In genomic region chr14:91316761-91317160, GRCh38 we compare ENCODE assay signal across 18 cellular contexts.
A peak's percentile ranks its signal among the peaks of the same experiment; 100 is the strongest.
DNase-seq lines count a peak whose midpoint lies in the region; TF ChIP-seq lines count a peak whose summit lies in the region.
"Had no signal": no experiment of that assay in that cellular context is flagged by ENCODE, and none has a peak within 500 bp of the region (broad histone marks: within the 10 kb centered on the region; RNA-seq: fewer than 3 reads in every experiment).

No MANE protein-coding gene starts in this region.

- H3K14ac ChIP-seq in neuronal stem cell (ENCODE audit: low read length) = no peak overlapping the region

- no peak overlapping the region for H4K91ac ChIP-seq in neuronal stem cell (ENCODE audit: low read depth, low read length, poor library complexity)

- H3K9me2 ChIP-seq in hepatocyte (replicated peaks; ENCODE audit: insufficient read depth) = no peaks in the 10 kb centered on the region

- H3K18ac ChIP-seq in neuronal stem cell (ENCODE audit: low read length) = peak overlapping the region; percentile 64

- peak overlapping the region; percentile 96 for H3K27ac Mint-ChIP-seq in T-helper 1 cell treated with Interleukin-12 subunit alpha and Interleukin-12 subunit beta and Interleukin-4 antibody, amounts not matched to agents 30 μg/mL and 1 μg/mL, for 36 hours
- H3K27ac Mint-ChIP-seq in activated naive CD8-positive, alpha-beta T cell treated with anti-CD3 and anti-CD28 coated beads for 36 hours = peak overlapping the region; percentile 95

- peaks cover 13% of the 10 kb centered on the region for H3K79me1 ChIP-seq in neuronal stem cell (ENCODE audit: low read depth, low read length)

- DNase-seq in T-helper 1 cell (no peak), neuronal stem cell (ENCODE audit: low spot score) (no peak), putamen (ENCODE audit: low spot score) (no peak), NCI-H1930 (lab: John Stamatoyannopoulos, UW) (no peak), hepatocyte (ENCODE audit: low spot score) (no peak)
- DNase-seq in activated naive CD8-positive, alpha-beta T cell treated with anti-CD3 and anti-CD28 coated beads for 36 hours = no peak
- DNase-seq: activated effector memory CD4-positive, alpha-beta T cell treated with Interleukin-2 at 50 U/mL for 16 hours; DMS 273 treated with DMSO at 0.1 percent for 48 hours; hippocampal formation; IMR-90; NCI-H1417; occipital lobe; SIG-M5; trophoblast cell had no signal

- no peaks in the 10 kb centered on the region for H4K20me1 ChIP-seq in hepatocyte (ENCODE audit: insufficient read depth, poor library complexity, severe bottlenecking)

- no CpG with 5 or more reads among the region's 2 CpGs for WGBS in neuronal stem cell (ENCODE audit: extremely low coverage in 2 of 2, insufficient read length in 2 of 2, insufficient replicate concordance in 1 of 2), 2 donors
- WGBS in hepatocyte (ENCODE audit: low lambda C conversion rate, missing lambda C conversion rate) = 97% methylated on average over 2 of the region's 2 CpGs

- H3K9ac ChIP-seq in neuronal stem cell (ENCODE audit: low read depth, low read length, poor library complexity) = no peak overlapping the region

- peak overlapping the region; percentile 67 for H3K4me3 Mint-ChIP-seq in T-helper 1 cell treated with Interleukin-12 subunit alpha and Interleukin-12 subunit beta and Interleukin-4 antibody, amounts not matched to agents 30 μg/mL and 1 μg/mL, for 36 hours
- peak overlapping the region; percentile 46 for H3K4me3 Mint-ChIP-seq in activated naive CD8-positive, alpha-beta T cell treated with anti-CD3 and anti-CD28 coated beads for 36 hours

- H3K4ac ChIP-seq in neuronal stem cell (ENCODE audit: low read length) = no peak overlapping the region

- H2BK120ac ChIP-seq in neuronal stem cell (ENCODE audit: low read depth, low read length) = no peak overlapping the region

- H3K36me3 ChIP-seq in KOPT-K1 (ENCODE audit: insufficient read depth, low read length) (peaks cover 81% of the 10 kb centered on the region), neuronal stem cell (replicated peaks in 1 of 2; ENCODE audit: control insufficient read depth in 2 of 2, insufficient read depth in 2 of 2, low read length in 2 of 2) (peaks cover 80 to 97% of the 10 kb centered on the region in 2 donors), hepatocyte (replicated peaks; ENCODE audit: insufficient read depth, low read depth) (no peaks in the 10 kb centered on the region)
- H3K36me3 ChIP-seq: cardiac muscle cell had no signal

- TF ChIP-seq CTCF in hepatocyte (IDR thresholded peaks at IDR 0.05; ENCODE audit: poor library complexity) = no peak

- peaks cover 54% of the 10 kb centered on the region for H3K4me1 Mint-ChIP-seq in T-helper 1 cell treated with Interleukin-12 subunit alpha and Interleukin-12 subunit beta and Interleukin-4 antibody, amounts not matched to agents 30 μg/mL and 1 μg/mL, for 36 hours (ENCODE audit: low read depth)
- H3K4me1 Mint-ChIP-seq in activated naive CD8-positive, alpha-beta T cell treated with anti-CD3 and anti-CD28 coated beads for 36 hours = peaks cover 59% of the 10 kb centered on the region

- no peaks in the 10 kb centered on the region for H3K4me1 ChIP-seq in neuronal stem cell (ENCODE audit: control insufficient read depth in 2 of 2, insufficient read depth in 1 of 2, low read depth in 1 of 2, low read length in 2 of 2)
- H3K4me1 ChIP-seq in hepatocyte (ENCODE audit: insufficient read depth) = peaks cover 6% of the 10 kb centered on the region

- H3K36me3 Mint-ChIP-seq in T-helper 1 cell treated with Interleukin-12 subunit alpha and Interleukin-12 subunit beta and Interleukin-4 antibody, amounts not matched to agents 30 μg/mL and 1 μg/mL, for 36 hours (ENCODE audit: low read depth) = peaks cover 63% of the 10 kb centered on the region
- H3K36me3 Mint-ChIP-seq in activated naive CD8-positive, alpha-beta T cell treated with anti-CD3 and anti-CD28 coated beads for 36 hours = peaks cover 55% of the 10 kb centered on the region

- H3K23ac ChIP-seq in neuronal stem cell (ENCODE audit: low read depth, low read length, poor library complexity) = no peak overlapping the region

- no peaks in the 10 kb centered on the region for H3K9me3 Mint-ChIP-seq in T-helper 1 cell treated with Interleukin-12 subunit alpha and Interleukin-12 subunit beta and Interleukin-4 antibody, amounts not matched to agents 30 μg/mL and 1 μg/mL, for 36 hours
- H3K9me3 Mint-ChIP-seq in activated naive CD8-positive, alpha-beta T cell treated with anti-CD3 and anti-CD28 coated beads for 36 hours = no peaks in the 10 kb centered on the region

- H3K9me3 ChIP-seq in KOPT-K1 (ENCODE audit: insufficient read depth, low read length, poor library complexity, severe bottlenecking) (no peaks in the 10 kb centered on the region), neuronal stem cell (replicated peaks in 1 of 2; ENCODE audit: control insufficient read depth in 2 of 2, insufficient read depth in 1 of 2, low read depth in 1 of 2, low read length in 2 of 2) (peaks cover 13 to 31% of the 10 kb centered on the region in 2 donors), hepatocyte (ENCODE audit: low read depth) (no peaks in the 10 kb centered on the region)

- H2BK15ac ChIP-seq in neuronal stem cell (ENCODE audit: low read length) = no peak overlapping the region

- H3K4me2 ChIP-seq in neuronal stem cell (ENCODE audit: insufficient read depth, low read length, poor library complexity, severe bottlenecking) = no peak overlapping the region
- H3K4me2 ChIP-seq in hepatocyte = no peak overlapping the region

- H3K27me3 ChIP-seq in neuronal stem cell (ENCODE audit: control insufficient read depth in 3 of 3, insufficient read depth in 3 of 3, low read depth in 1 of 3, low read length in 3 of 3) = no peaks in the 10 kb centered on the region
- H3K27me3 ChIP-seq in hepatocyte = no peaks in the 10 kb centered on the region

- H3K4me3 ChIP-seq in neuronal stem cell (ENCODE audit: low read length in 2 of 2) (no peak overlapping the region), hepatocyte (no peak overlapping the region)
- H3K4me3 ChIP-seq: cardiac muscle cell had no signal

- H2BK5ac ChIP-seq in neuronal stem cell (ENCODE audit: low read length) = no peak overlapping the region

- no peak overlapping the region for H4K8ac ChIP-seq in neuronal stem cell (ENCODE audit: low read depth, low read length)

- H3K27ac ChIP-seq in KOPT-K1 (ENCODE audit: low read depth, low read length, poor library complexity, severe bottlenecking) (peak overlapping the region; percentile 87), neuronal stem cell (replicated peaks; ENCODE audit: low read length) (no peak overlapping the region), hepatocyte (no peak overlapping the region)
- H3K27ac ChIP-seq: 22Rv1, cardiac muscle cell had no signal

- no peak overlapping the region for H2BK12ac ChIP-seq in neuronal stem cell (ENCODE audit: low read length)

- no peak overlapping the region for H2AFZ ChIP-seq in neuronal stem cell (ENCODE audit: low read length)
- H2AFZ ChIP-seq in hepatocyte = no peak overlapping the region

- no peaks in the 10 kb centered on the region for H3K79me2 ChIP-seq in hepatocyte

- no peaks in the 10 kb centered on the region for H3K27me3 Mint-ChIP-seq in T-helper 1 cell treated with Interleukin-12 subunit alpha and Interleukin-12 subunit beta and Interleukin-4 antibody, amounts not matched to agents 30 μg/mL and 1 μg/mL, for 36 hours (ENCODE audit: low read depth)
- H3K27me3 Mint-ChIP-seq in activated naive CD8-positive, alpha-beta T cell treated with anti-CD3 and anti-CD28 coated beads for 36 hours = no peaks in the 10 kb centered on the region

- H2AK5ac ChIP-seq in neuronal stem cell (ENCODE audit: low read depth, low read length) = no peak overlapping the region
